ENCODE assay signal across 8 cellular contexts in genomic region chr13:22061806-22062391, GRCh38.
DNase-seq lines count a peak whose midpoint lies in the region; ATAC-seq and TF ChIP-seq lines count a peak whose summit lies in the region.

No MANE protein-coding gene starts in this region.

- CTCF ChIA-PET in T-cell (lab: Charles Lee): interaction anchor here in 1 of 2 donors (1.0 to 1.2 kb wide), 2 partner anchors 10 to 15 kb away, joined by 4 read pairs; no protein-coding TSS in a partner anchor

- H3K9me3 Mint-ChIP-seq in T-cell: no peaks in the 10 kb centered on the region
- H3K9me3 Mint-ChIP-seq in stimulated activated naive CD8-positive, alpha-beta T cell treated with anti-CD3 and anti-CD28 coated beads, Interleukin-15, amount 100 ng/mL, for 72 hours: peaks cover 0 to 6% of the 10 kb centered on the region in 2 donors

- no peaks in the 10 kb centered on the region for H3K9me3 ChIP-seq in WERI-Rb-1 (ENCODE audit: severe bottlenecking)

- no peaks in the 10 kb centered on the region for H3K36me3 ChIP-seq in WERI-Rb-1

- H3K27ac ChIP-seq in WERI-Rb-1: no peak overlapping the region

- H3K4me1 Mint-ChIP-seq in T-cell: peaks cover 79 to 94% (median 91%) of the 10 kb centered on the region in 3 donors
- H3K4me1 Mint-ChIP-seq in stimulated activated naive CD8-positive, alpha-beta T cell treated with anti-CD3 and anti-CD28 coated beads, Interleukin-15, amount 100 ng/mL, for 72 hours: peaks cover 78% of the 10 kb centered on the region

- peak; percentile 50 for DNase-seq in activated T-cell treated with anti-CD3 and anti-CD28 coated beads, Interleukin-2, amount 50 U/mL, for 1 hour
- DNase-seq in activated T-cell treated with anti-CD3 and anti-CD28 coated beads, Interleukin-2, amount 50 U/mL, for 48 hours: no peak
- peak in 28 of 34 experiments; percentile 14 to 60 (median 29) for DNase-seq in T-cell
- peak; percentile 30 to 32 for DNase-seq in stimulated activated naive CD8-positive, alpha-beta T cell treated with anti-CD3 and anti-CD28 coated beads, Interleukin-15, amount 100 ng/mL, for 72 hours
- DNase-seq in stimulated activated CD8-positive, alpha-beta memory T cell treated with anti-CD3 and anti-CD28 coated beads, Interleukin-4, amount 100 ng/mL, for 48 hours: no peak
- no peak for DNase-seq in WERI-Rb-1
- no peak for DNase-seq in KG1 (lab: John Stamatoyannopoulos, UW)

- peak; percentile 71 for ATAC-seq in HG02852 (IDR thresholded peaks at IDR 0.05; ENCODE audit: unreplicated experiment)
- ATAC-seq in T-cell (replicated peaks in 1 of 4): peak; percentile 65 to 73 (median 69)
- peak; percentile 59 for ATAC-seq in stimulated activated naive CD8-positive, alpha-beta T cell treated with anti-CD3 and anti-CD28 coated beads, Interleukin-15, amount 100 ng/mL, for 72 hours

- H3K4me3 ChIP-seq in WERI-Rb-1 (ENCODE audit: low read depth, low read length): no peak overlapping the region

- H3K4me3 Mint-ChIP-seq in T-cell: peak overlapping the region; percentile 28 to 63 (median 44)
- H3K4me3 Mint-ChIP-seq in stimulated activated naive CD8-positive, alpha-beta T cell treated with anti-CD3 and anti-CD28 coated beads, Interleukin-15, amount 100 ng/mL, for 72 hours: peak overlapping the region; percentile 72 to 82

- H3K27ac Mint-ChIP-seq in T-cell: peak overlapping the region; percentile 98 to 100
- H3K27ac Mint-ChIP-seq in stimulated activated naive CD8-positive, alpha-beta T cell treated with anti-CD3 and anti-CD28 coated beads, Interleukin-15, amount 100 ng/mL, for 72 hours: peak overlapping the region; percentile 91 to 97

- no peak for TF ChIP-seq CTCF in WERI-Rb-1 (IDR thresholded peaks at IDR 0.05; ENCODE audit: low read depth, low read length)

- POLR2A ChIA-PET in T-cell (lab: Charles Lee): interaction anchor here in 1 of 2 donors (0.6 kb wide), 1 partner anchor 45 kb away, joined by 9 read pairs; no protein-coding TSS in a partner anchor

- H3K36me3 Mint-ChIP-seq in T-cell: peaks cover 2% of the 10 kb centered on the region

- no peaks in the 10 kb centered on the region for H3K27me3 Mint-ChIP-seq in T-cell
- no peaks in the 10 kb centered on the region for H3K27me3 Mint-ChIP-seq in stimulated activated naive CD8-positive, alpha-beta T cell treated with anti-CD3 and anti-CD28 coated beads, Interleukin-15, amount 100 ng/mL, for 72 hours

- H3K27me3 ChIP-seq in WERI-Rb-1 (ENCODE audit: insufficient read depth, low read depth, severe bottlenecking): peaks cover 95% of the 10 kb centered on the region

Comparison
In these comparisons a context has a peak if more than half of its experiments do, and no peak if none do; other contexts are left out.
1. DNase-seq: peak in activated T-cell treated with anti-CD3 and anti-CD28 coated beads, Interleukin-2, amount 50 U/mL, for 1 hour (single experiment), T-cell (28 of 34) and stimulated activated naive CD8-positive, alpha-beta T cell treated with anti-CD3 and anti-CD28 coated beads, Interleukin-15, amount 100 ng/mL, for 72 hours (2 of 2); none in activated T-cell treated with anti-CD3 and anti-CD28 coated beads, Interleukin-2, amount 50 U/mL, for 48 hours (0 of 2), stimulated activated CD8-positive, alpha-beta memory T cell treated with anti-CD3 and anti-CD28 coated beads, Interleukin-4, amount 100 ng/mL, for 48 hours (single experiment), WERI-Rb-1 (single experiment) and KG1 (single experiment).
2. Peak in every context shown above with its lines, with median percentiles within 50 percentile points of each other: ATAC-seq.